ENCODE assay signal across 9 cellular contexts in genomic region chr17:49850772-49851386, GRCh38. TPM values are rescaled to one million over a fixed set of nuclear protein-coding genes. Genes with fewer than 3 reads are reported as not detected.
DNase-seq lines count a peak whose midpoint lies in the region; ATAC-seq and TF ChIP-seq lines count a peak whose summit lies in the region.
"Had no signal": no experiment of that assay in that cellular context is flagged by ENCODE, and none has a peak within 500 bp of the region (broad histone marks: within the 10 kb centered on the region; RNA-seq: fewer than 3 reads in every experiment).

No MANE protein-coding gene starts in this region.

- TF ChIP-seq CTCF in AG09309 (IDR thresholded peaks at IDR 0.05; ENCODE audit: control insufficient read depth, insufficient read depth, low read depth, low read length, missing control alignments) (no peak), KMS-11 (conservative IDR thresholded peaks at IDR 0.05; ENCODE audit: low read depth, low read length) (no peak), breast epithelium (IDR thresholded peaks at IDR 0.05) (no peak), omental fat pad (IDR thresholded peaks at IDR 0.05) (no peak)

- intact Hi-C loops in breast epithelium (cut with DNase I; ENCODE audit: low total_unique reads) = loop anchor here (10.0 kb wide), 2 partner anchors 146 to 276 kb away; partner anchors contain the start of genes NXPH3 and SLC35B1

- H3K14ac ChIP-seq in mesenchymal stem cell (ENCODE audit: low read length in 2 of 2) = no peak overlapping the region

- H2AK5ac ChIP-seq in mesenchymal stem cell (ENCODE audit: low read length, severe bottlenecking) = no peak overlapping the region

- TF ChIP-seq POLR2A in breast epithelium (IDR thresholded peaks at IDR 0.05) = no peak

- no peak overlapping the region for H2BK15ac ChIP-seq in mesenchymal stem cell (ENCODE audit: low read depth, poor library complexity, severe bottlenecking)

- H2AFZ ChIP-seq in KMS-11 (ENCODE audit: low read depth) (peak overlapping the region; percentile 68; the same call in 1 of the 2 replicates), mesenchymal stem cell (ENCODE audit: low read depth, low read length) (peak overlapping the region; percentile 62)

- H3K79me2 ChIP-seq in KMS-11 (ENCODE audit: insufficient read depth, low read depth) = no peaks in the 10 kb centered on the region

- no peak overlapping the region for H3K23ac ChIP-seq in mesenchymal stem cell (ENCODE audit: low read length in 2 of 2)

- H3K18ac ChIP-seq in mesenchymal stem cell (ENCODE audit: low read depth in 1 of 2, low read length in 2 of 2) = peak overlapping the region; percentile 37 to 54

- DNase-seq in AG09309 (ENCODE audit: low read depth) = no peak
- DNase-seq in breast epithelium (ENCODE audit: low spot score in 2 of 2) = no peak
- DNase-seq in mesenchymal stem cell = no peak
- DNase-seq in NCI-H187 treated with DMSO at 0.1 percent for 48 hours (lab: John Stamatoyannopoulos, UW) = no peak
- no peak for DNase-seq in omental fat pad (ENCODE audit: low spot score)
- no peak for DNase-seq in ureter (ENCODE audit: low spot score)

- H3K27me3 ChIP-seq in KMS-11 (ENCODE audit: insufficient read depth, low read depth) = peaks cover 65% of the 10 kb centered on the region
- no peaks in the 10 kb centered on the region for H3K27me3 ChIP-seq in breast epithelium
- peaks cover 15 to 24% of the 10 kb centered on the region in 2 experiments for H3K27me3 ChIP-seq in mesenchymal stem cell (ENCODE audit: control insufficient read depth in 1 of 2, insufficient read depth in 1 of 2, low read length in 2 of 2)

- H2BK12ac ChIP-seq in mesenchymal stem cell (ENCODE audit: low read length in 2 of 2) = no peak overlapping the region

- peak overlapping the region; percentile 52 for H3K4me3 ChIP-seq in AG09309 (ENCODE audit: control insufficient read depth, low read depth, low read length)
- no peak overlapping the region for H3K4me3 ChIP-seq in KMS-11 (IDR thresholded peaks at IDR 0.05; ENCODE audit: insufficient read depth, low read depth, low read length)
- peak overlapping the region; percentile 50 to 75 (median 63) for H3K4me3 ChIP-seq in breast epithelium
- peak overlapping the region; percentile 65 to 84 for H3K4me3 ChIP-seq in mesenchymal stem cell (ENCODE audit: insufficient read depth in 1 of 2, low read depth in 1 of 2, low read length in 2 of 2)
- H3K4me3 ChIP-seq in urinary bladder (ENCODE audit: low read depth, low read length) = peak overlapping the region; percentile 75

- H4K91ac ChIP-seq in mesenchymal stem cell (ENCODE audit: low read length) = no peak overlapping the region

- H3K27ac ChIP-seq in KMS-11 (no peak overlapping the region), breast epithelium (peak overlapping the region; percentile 29 to 52), mesenchymal stem cell (ENCODE audit: low read length, poor library complexity, severe bottlenecking) (no peak overlapping the region), urinary bladder (ENCODE audit: low read depth) (no peak overlapping the region)
- H3K27ac ChIP-seq: epithelial cell of prostate had no signal

- H4K8ac ChIP-seq in mesenchymal stem cell (ENCODE audit: low read length) = peak overlapping the region; percentile 79

- 6% methylated on average over 58 of the region's 61 CpGs for WGBS in mesenchymal stem cell
- WGBS in urinary bladder = 2% methylated on average over 61 of the region's 61 CpGs

- H3K9me3 ChIP-seq in breast epithelium = no peaks in the 10 kb centered on the region
- H3K9me3 ChIP-seq in mesenchymal stem cell (ENCODE audit: control insufficient read depth, low read length) = no peaks in the 10 kb centered on the region

- H3K4me2 ChIP-seq in KMS-11 = peak overlapping the region; percentile 69; the same call in 1 of the 2 replicates
- peak overlapping the region; percentile 91 for H3K4me2 ChIP-seq in mesenchymal stem cell (ENCODE audit: low read length, poor library complexity, severe bottlenecking)

- ATAC-seq in omental fat pad (ENCODE audit: low FRiP score) = no peak

- no peaks in the 10 kb centered on the region for H4K20me1 ChIP-seq in KMS-11 (ENCODE audit: insufficient read depth)

- peak overlapping the region; percentile 15 for H2BK5ac ChIP-seq in mesenchymal stem cell (ENCODE audit: low read depth, low read length, poor library complexity, severe bottlenecking)

- no peak overlapping the region for H3K4ac ChIP-seq in mesenchymal stem cell (ENCODE audit: low read depth in 1 of 2, low read length in 2 of 2)

- peaks cover 4% of the 10 kb centered on the region for H3K79me1 ChIP-seq in mesenchymal stem cell (replicated peaks; ENCODE audit: low read length, poor library complexity, severe bottlenecking)

- H3K4me1 ChIP-seq in KMS-11 (ENCODE audit: low read depth, poor library complexity, severe bottlenecking) (no peaks in the 10 kb centered on the region), breast epithelium (peaks cover 5 to 6% of the 10 kb centered on the region in 2 donors), mesenchymal stem cell (ENCODE audit: control insufficient read depth, insufficient read depth, low read depth, low read length) (peaks cover 13% of the 10 kb centered on the region), urinary bladder (ENCODE audit: insufficient read depth) (no peaks in the 10 kb centered on the region)

- no peak overlapping the region for H3K9ac ChIP-seq in KMS-11
- peak overlapping the region; percentile 85 for H3K9ac ChIP-seq in mesenchymal stem cell (ENCODE audit: low read length)

- H3K36me3 ChIP-seq in KMS-11 (ENCODE audit: insufficient read depth) (no peaks in the 10 kb centered on the region), breast epithelium (no peaks in the 10 kb centered on the region), mesenchymal stem cell (ENCODE audit: control insufficient read depth in 1 of 2, insufficient read depth in 2 of 2, low read depth in 1 of 2, low read length in 2 of 2) (peaks cover 0 to 28% of the 10 kb centered on the region in 2 experiments), urinary bladder (ENCODE audit: insufficient read depth) (peaks cover 1% of the 10 kb centered on the region)

- no peak overlapping the region for H2BK120ac ChIP-seq in mesenchymal stem cell (ENCODE audit: low read depth, low read length)

RNA-seq across cellular contexts. Expression of gene TAC4, which starts 3.0 kb away (rescaled TPM):
- total RNA-seq in breast epithelium (not detected), urinary bladder (0.63 TPM), omental fat pad (not detected), ureter (not detected)
- not detected for polyA plus RNA-seq in mesenchymal stem cell (2013, experiment 1 of 2)
- not detected for polyA plus RNA-seq in mesenchymal stem cell (2013, experiment 2 of 2)
- not detected for polyA plus RNA-seq in urinary bladder

Comparison
In these comparisons a context has a peak if more than half of its experiments do, and no peak if none do; other contexts are left out.
1. H3K27ac ChIP-seq: peak in breast epithelium (2 of 2); none in KMS-11 (single experiment), mesenchymal stem cell (single experiment) and urinary bladder (single experiment).